8 cellular contexts compared by ENCODE assay signal in genomic region chrX:154457491-154458115, GRCh38. TPM values are rescaled to one million over a fixed set of nuclear protein-coding genes. Genes with fewer than 3 reads are reported as not detected.
DNase-seq lines count a peak whose midpoint lies in the region; ATAC-seq, FAIRE-seq and TF ChIP-seq lines count a peak whose summit lies in the region.

No MANE protein-coding gene starts in this region.

- H3K4me3 ChIP-seq in HL-60 (replicated peaks; ENCODE audit: insufficient read depth, low read length) (peak overlapping the region; percentile 44), bronchial epithelial cell (ENCODE audit: low read depth, low read length) (peak overlapping the region; percentile 71), HepG2 (replicated peaks in 1 of 3; ENCODE audit: insufficient read depth in 1 of 3, low read depth in 2 of 3, low read length in 3 of 3) (peak overlapping the region; percentile 16 to 87 (median 79); a peak in 5 of 6 replicates)

- peak overlapping the region; percentile 73 for H3K4me2 ChIP-seq in HepG2 (ENCODE audit: low read depth, low read length)

- no peaks in the 10 kb centered on the region for H3K9me3 Mint-ChIP-seq in CD4-positive, alpha-beta T cell

- DNase-seq in CD4-positive, alpha-beta T cell = peak in 9 of 10 experiments; percentile 24 to 68 (median 49)
- DNase-seq in HL-60 (ENCODE audit: low read depth in 1 of 2, low spot score in 1 of 2) (no peak), T follicular helper cell (ENCODE audit: low read depth) (peak; percentile 33), bronchial epithelial cell (ENCODE audit: low read depth) (peak; percentile 60), HepG2 (ENCODE audit: low spot score) (no peak), SKM-1 (lab: John Stamatoyannopoulos, UW; ENCODE audit: unreplicated experiment) (no peak)
- DNase-seq in stimulated activated CD8-positive, alpha-beta memory T cell treated with anti-CD3 and anti-CD28 coated beads, Interleukin-4, amount 100 ng/mL, for 48 hours = peak; percentile 58

- no peak for TF ChIP-seq RAD21 in HepG2 (CRISPR knock-in tag; IDR thresholded peaks at IDR 0.05)

- BruUV-seq in HepG2 (replicated peaks; lab: Mats Ljungman, UMichigan) = no TSS peak

- H2AFZ ChIP-seq in HepG2 (ENCODE audit: low read length) = no peak overlapping the region

- no peaks in the 10 kb centered on the region for H3K27me3 ChIP-seq in CD4-positive, alpha-beta T cell (ENCODE audit: control insufficient read depth, insufficient read depth, low read length)
- peaks cover 4% of the 10 kb centered on the region for H3K27me3 ChIP-seq in HL-60 (ENCODE audit: insufficient read depth, poor library complexity, severe bottlenecking)
- H3K27me3 ChIP-seq in bronchial epithelial cell (ENCODE audit: control insufficient read depth, insufficient read depth, low read length) = no peaks in the 10 kb centered on the region
- no peaks in the 10 kb centered on the region for H3K27me3 ChIP-seq in HepG2 (ENCODE audit: control insufficient read depth in 1 of 2, insufficient read depth in 2 of 2, low read length in 2 of 2)

- 6% methylated on average over 17 of the region's 65 CpGs for whole genome bisulfite sequencing in HepG2 (ENCODE audit: low lambda C conversion rate)

- H3K36me3 Mint-ChIP-seq in CD4-positive, alpha-beta T cell (ENCODE audit: low read depth) = peaks cover 17% of the 10 kb centered on the region

- peaks cover 11% of the 10 kb centered on the region for H3K4me1 Mint-ChIP-seq in CD4-positive, alpha-beta T cell (ENCODE audit: low read depth)

- intact Hi-C loops in CD4-positive, alpha-beta T cell (cut with DNase I, micrococcal nuclease) = loop anchor here in 1 of 2 experiments (1.0 to 2.0 kb wide), 3 partner anchors 21 to 33 kb away; partner anchors contain the start of genes GDI1 and SLC10A3
- intact Hi-C loops in HepG2 (cut with micrococcal nuclease; ENCODE audit: unreplicated experiment) = no loop called here

- no peak overlapping the region for H3K27ac ChIP-seq in CD4-positive, alpha-beta T cell (ENCODE audit: low read depth, low read length)
- H3K27ac ChIP-seq in HL-60 (replicated peaks) = no peak overlapping the region
- H3K27ac ChIP-seq in HepG2 (ENCODE audit: extremely low read length, insufficient read depth, low read length) = no peak overlapping the region

- TF ChIP-seq POLR2A in HepG2 (IDR thresholded peaks at IDR 0.05; ENCODE audit: insufficient read depth in 1 of 2, low read depth in 2 of 2, low read length in 2 of 2) = no peak

- peak overlapping the region; percentile 83 for H3K27ac Mint-ChIP-seq in CD4-positive, alpha-beta T cell

- POLR2A ChIA-PET in CD4-positive, alpha-beta T cell (lab: Charles Lee) = interaction anchor here (0.8 to 1.7 kb wide), 7 partner anchors 16 to 59 kb away, joined by 4 to 8 read pairs (median 5); partner anchors contain the start of genes RPL10, SLC10A3 and UBL4A
- POLR2A ChIA-PET in HepG2 (lab: Yijun Ruan, JAX) = interaction anchor here (0.6 to 1.4 kb wide), 5 partner anchors 29 to 87 kb away, joined by 3 to 6 read pairs (median 4); partner anchors contain the start of genes ATP6AP1, RPL10 and SLC10A3

- H3K27me3 Mint-ChIP-seq in CD4-positive, alpha-beta T cell = no peaks in the 10 kb centered on the region

- H3K4me1 ChIP-seq in HepG2 (ENCODE audit: insufficient read depth, low read length) = 0 out of 2 replicates have a peak, but pooled peaks cover 4% of the 10 kb centered on the region

- CTCF ChIA-PET in CD4-positive, alpha-beta T cell (lab: Charles Lee) = no interaction called here
- CTCF ChIA-PET in HepG2 (lab: Yijun Ruan, JAX; ENCODE audit: low intra/inter-chr PET ratio, low total read pairs) = no interaction called here

- peak; percentile 59 for ATAC-seq in CD4-positive, alpha-beta T cell (ENCODE audit: poor library complexity)
- ATAC-seq in GM19452 (IDR thresholded peaks at IDR 0.05; ENCODE audit: unreplicated experiment) = peak; percentile 47
- ATAC-seq in HepG2 = peak; percentile 47

- FAIRE-seq in bronchial epithelial cell (lab: Jason Lieb, UNC) = no peak
- FAIRE-seq in HepG2 (lab: Jason Lieb, UNC) = no peak

- H3K9ac ChIP-seq in HepG2 (ENCODE audit: insufficient read depth, low read depth, low read length) = peak overlapping the region; percentile 74

- TF ChIP-seq EP300 in HepG2 (IDR thresholded peaks at IDR 0.05; ENCODE audit: low read depth in 2 of 2, low read length in 2 of 2) (no peak), HepG2 (CRISPR knock-in tag; IDR thresholded peaks at IDR 0.05; ENCODE audit: borderline replicate concordance) (no peak)

- H3K4me3 Mint-ChIP-seq in CD4-positive, alpha-beta T cell = peak overlapping the region; percentile 92

- H3K9me3 ChIP-seq in CD4-positive, alpha-beta T cell (ENCODE audit: control insufficient read depth, low read length) = no peaks in the 10 kb centered on the region
- H3K9me3 ChIP-seq in HepG2 (ENCODE audit: low read length) = no peaks in the 10 kb centered on the region

- H3K36me3 ChIP-seq in bronchial epithelial cell (ENCODE audit: control insufficient read depth, insufficient read depth, low read length) = peaks cover 6% of the 10 kb centered on the region
- H3K36me3 ChIP-seq in HepG2 (replicated peaks in 1 of 2; ENCODE audit: control insufficient read depth in 1 of 2, insufficient read depth in 2 of 2, low read length in 2 of 2) = peaks cover 0 to 3% of the 10 kb centered on the region in 2 experiments; a peak in 3 of 5 replicates

- no peaks in the 10 kb centered on the region for H4K20me1 ChIP-seq in HepG2 (ENCODE audit: insufficient read depth, low read length)

- peaks cover 9% of the 10 kb centered on the region for H3K79me2 ChIP-seq in HepG2 (ENCODE audit: insufficient read depth, low read length)

- in situ Hi-C loops in HepG2 (cut with HindIII; ENCODE audit: extremely low pct_ligation_motif_present, low pct_unique_long_range_greater_than_20kb) = no loop called here

- no peak for TF ChIP-seq CTCF in CD4-positive, alpha-beta T cell (IDR thresholded peaks at IDR 0.05)
- TF ChIP-seq CTCF in HL-60 (IDR thresholded peaks at IDR 0.05; ENCODE audit: insufficient read depth, low read length) = no peak
- TF ChIP-seq CTCF in bronchial epithelial cell (IDR thresholded peaks at IDR 0.05; ENCODE audit: insufficient read depth, low read length, severe bottlenecking) = no peak
- no peak for TF ChIP-seq CTCF in HepG2 (CRISPR knock-in tag; IDR thresholded peaks at IDR 0.05)

RNA-seq across cellular contexts. Expression of gene PLXNA3, which starts 0.5 kb away (rescaled TPM):
- 10 to 100 TPM; 35.1 to 38.1 TPM for total RNA-seq in CD4-positive, alpha-beta T cell
- 6.1 and 8.7 TPM in 2 replicates for total RNA-seq in bronchial epithelial cell
- total RNA-seq in HepG2 (2016; rRNA removed; fragmentation: Illumina TruSeq; extraction: Trizol) = 0.90 and 5.8 TPM in 2 replicates
- total RNA-seq in HepG2 (2016; cell fraction: cytosol; rRNA removed; fragmentation: Illumina TruSeq; extraction: Trizol; ENCODE audit: low read depth) = 1.4 and 2.4 TPM in 2 replicates
- 1.5 and 4.7 TPM in 2 replicates for total RNA-seq in HepG2 (2016; cell fraction: insoluble cytoplasmic fraction; rRNA removed; fragmentation: Illumina TruSeq; extraction: Trizol)
- total RNA-seq in HepG2 (2016; cell fraction: membrane; rRNA removed; fragmentation: Illumina TruSeq; extraction: Trizol) = 1.5 and 2.0 TPM in 2 replicates
- total RNA-seq in HepG2 (2016; cell fraction: nucleus; rRNA removed; fragmentation: Illumina TruSeq; extraction: Trizol) = 5.8 and 9.4 TPM in 2 replicates
- 20.6 and 26.3 TPM in 2 replicates for polyA plus RNA-seq in HepG2 (2011; rRNA removed)
- polyA plus RNA-seq in HepG2 (2011; cell fraction: cytosol; rRNA removed) = 5.3 and 6.9 TPM in 2 replicates
- polyA plus RNA-seq in HepG2 (2011; cell fraction: nucleus; rRNA removed) = 197 and 290 TPM in 2 replicates
- 15.1 and 20.7 TPM in 2 replicates for polyA plus RNA-seq in HepG2 (2012)
- polyA plus RNA-seq in HepG2 (2016; cell fraction: cytosol; fragmentation: Illumina TruSeq; extraction: Trizol; ENCODE audit: low read depth) = 0.36 and 0.64 TPM in 2 replicates
- 2.1 and 4.1 TPM in 2 replicates for polyA plus RNA-seq in HepG2 (2016; cell fraction: insoluble cytoplasmic fraction; fragmentation: Illumina TruSeq; extraction: Trizol; ENCODE audit: low read depth)
- 1.6 and 2.6 TPM in 2 replicates for polyA plus RNA-seq in HepG2 (2016; cell fraction: membrane; fragmentation: Illumina TruSeq; extraction: Trizol; ENCODE audit: low read depth)
- polyA plus RNA-seq in HepG2 (2016; cell fraction: nucleus; fragmentation: Illumina TruSeq; extraction: Trizol; ENCODE audit: insufficient read depth, low read depth) = 56.9 and 70.7 TPM in 2 replicates
- 13.0 and 37.1 TPM in 2 replicates for polyA minus RNA-seq in HepG2 (2011; rRNA and poly(A)+ RNA removed; ENCODE audit: low replicate concordance)
- 7.5 and 14.2 TPM in 2 replicates for polyA minus RNA-seq in HepG2 (2011; cell fraction: cytosol; rRNA and poly(A)+ RNA removed)
- 36.8 and 42.5 TPM in 2 replicates for polyA minus RNA-seq in HepG2 (2011; cell fraction: nucleus; rRNA and poly(A)+ RNA removed)

RNA-seq across cellular contexts. Expression of gene FAM50A, which starts 13.7 kb away (rescaled TPM):
- total RNA-seq in CD4-positive, alpha-beta T cell = 10 to 100 TPM; 42.3 to 49.4 TPM
- total RNA-seq in bronchial epithelial cell (88.5 and 90.4 TPM in 2 replicates), HepG2 (2016; rRNA removed; fragmentation: Illumina TruSeq; extraction: Trizol) (19.5 and 30.7 TPM in 2 replicates)
- total RNA-seq in HepG2 (2016; cell fraction: cytosol; rRNA removed; fragmentation: Illumina TruSeq; extraction: Trizol; ENCODE audit: low read depth) = 18.5 and 19.1 TPM in 2 replicates
- total RNA-seq in HepG2 (2016; cell fraction: insoluble cytoplasmic fraction; rRNA removed; fragmentation: Illumina TruSeq; extraction: Trizol) = 17.1 and 33.9 TPM in 2 replicates
- 22.2 and 22.4 TPM in 2 replicates for total RNA-seq in HepG2 (2016; cell fraction: membrane; rRNA removed; fragmentation: Illumina TruSeq; extraction: Trizol)
- 17.3 and 21.6 TPM in 2 replicates for total RNA-seq in HepG2 (2016; cell fraction: nucleus; rRNA removed; fragmentation: Illumina TruSeq; extraction: Trizol)
- polyA plus RNA-seq in HepG2 (2011; rRNA removed) = 40.7 and 51.1 TPM in 2 replicates
- polyA plus RNA-seq in HepG2 (2011; cell fraction: cytosol; rRNA removed) = 36.0 and 37.8 TPM in 2 replicates
- polyA plus RNA-seq in HepG2 (2011; cell fraction: nucleus; rRNA removed) = 122 and 133 TPM in 2 replicates
- polyA plus RNA-seq in HepG2 (2012) = 33.3 and 62.2 TPM in 2 replicates
- 26.4 and 26.9 TPM in 2 replicates for polyA plus RNA-seq in HepG2 (2016; cell fraction: cytosol; fragmentation: Illumina TruSeq; extraction: Trizol; ENCODE audit: low read depth)
- polyA plus RNA-seq in HepG2 (2016; cell fraction: insoluble cytoplasmic fraction; fragmentation: Illumina TruSeq; extraction: Trizol; ENCODE audit: low read depth) = 31.3 and 33.6 TPM in 2 replicates
- polyA plus RNA-seq in HepG2 (2016; cell fraction: membrane; fragmentation: Illumina TruSeq; extraction: Trizol; ENCODE audit: low read depth) = 24.8 and 24.9 TPM in 2 replicates
- 55.5 and 66.5 TPM in 2 replicates for polyA plus RNA-seq in HepG2 (2016; cell fraction: nucleus; fragmentation: Illumina TruSeq; extraction: Trizol; ENCODE audit: insufficient read depth, low read depth)
- 21.9 and 63.3 TPM in 2 replicates for polyA minus RNA-seq in HepG2 (2011; rRNA and poly(A)+ RNA removed; ENCODE audit: low replicate concordance)
- polyA minus RNA-seq in HepG2 (2011; cell fraction: cytosol; rRNA and poly(A)+ RNA removed) = 11.7 and 12.1 TPM in 2 replicates
- polyA minus RNA-seq in HepG2 (2011; cell fraction: nucleus; rRNA and poly(A)+ RNA removed) = 22.7 and 43.5 TPM in 2 replicates

RNA-seq across cellular contexts. Expression of gene GDI1, which starts 20.6 kb away (rescaled TPM):
- 100 to 1,000 TPM; 144 to 145 TPM for total RNA-seq in CD4-positive, alpha-beta T cell
- total RNA-seq in bronchial epithelial cell (87.2 and 98.5 TPM in 2 replicates), HepG2 (2016; rRNA removed; fragmentation: Illumina TruSeq; extraction: Trizol) (10.9 and 17.4 TPM in 2 replicates)
- 3.6 and 5.6 TPM in 2 replicates for total RNA-seq in HepG2 (2016; cell fraction: cytosol; rRNA removed; fragmentation: Illumina TruSeq; extraction: Trizol; ENCODE audit: low read depth)
- 8.9 and 16.8 TPM in 2 replicates for total RNA-seq in HepG2 (2016; cell fraction: insoluble cytoplasmic fraction; rRNA removed; fragmentation: Illumina TruSeq; extraction: Trizol)
- 7.5 and 7.6 TPM in 2 replicates for total RNA-seq in HepG2 (2016; cell fraction: membrane; rRNA removed; fragmentation: Illumina TruSeq; extraction: Trizol)
- total RNA-seq in HepG2 (2016; cell fraction: nucleus; rRNA removed; fragmentation: Illumina TruSeq; extraction: Trizol) = 13.9 and 15.7 TPM in 2 replicates
- 105 and 124 TPM in 2 replicates for polyA plus RNA-seq in HepG2 (2011; rRNA removed)
- polyA plus RNA-seq in HepG2 (2011; cell fraction: cytosol; rRNA removed) = 60.1 and 62.5 TPM in 2 replicates
- polyA plus RNA-seq in HepG2 (2011; cell fraction: nucleus; rRNA removed) = 582 and 608 TPM in 2 replicates
- polyA plus RNA-seq in HepG2 (2012) = 57.4 and 84.6 TPM in 2 replicates
- polyA plus RNA-seq in HepG2 (2016; cell fraction: cytosol; fragmentation: Illumina TruSeq; extraction: Trizol; ENCODE audit: low read depth) = 3.7 and 4.3 TPM in 2 replicates
- polyA plus RNA-seq in HepG2 (2016; cell fraction: insoluble cytoplasmic fraction; fragmentation: Illumina TruSeq; extraction: Trizol; ENCODE audit: low read depth) = 14.7 and 19.8 TPM in 2 replicates
- polyA plus RNA-seq in HepG2 (2016; cell fraction: membrane; fragmentation: Illumina TruSeq; extraction: Trizol; ENCODE audit: low read depth) = 8.3 and 8.4 TPM in 2 replicates
- polyA plus RNA-seq in HepG2 (2016; cell fraction: nucleus; fragmentation: Illumina TruSeq; extraction: Trizol; ENCODE audit: insufficient read depth, low read depth) = 82.9 and 93.3 TPM in 2 replicates
- polyA minus RNA-seq in HepG2 (2011; rRNA and poly(A)+ RNA removed; ENCODE audit: low replicate concordance) = 62.2 and 71.5 TPM in 2 replicates
- polyA minus RNA-seq in HepG2 (2011; cell fraction: cytosol; rRNA and poly(A)+ RNA removed) = 25.7 and 26.8 TPM in 2 replicates
- polyA minus RNA-seq in HepG2 (2011; cell fraction: nucleus; rRNA and poly(A)+ RNA removed) = 94.9 and 97.9 TPM in 2 replicates

RNA-seq across cellular contexts. Expression of gene LAGE3, which starts 21.5 kb away (rescaled TPM):
- total RNA-seq in CD4-positive, alpha-beta T cell = 1 to 10 TPM; 5.7 to 6.6 TPM
- total RNA-seq in bronchial epithelial cell (7.2 and 14.7 TPM in 2 replicates), HepG2 (2016; rRNA removed; fragmentation: Illumina TruSeq; extraction: Trizol) (12.7 and 13.0 TPM in 2 replicates)
- total RNA-seq in HepG2 (2016; cell fraction: cytosol; rRNA removed; fragmentation: Illumina TruSeq; extraction: Trizol; ENCODE audit: low read depth) = 13.1 and 15.3 TPM in 2 replicates
- 11.6 and 13.1 TPM in 2 replicates for total RNA-seq in HepG2 (2016; cell fraction: insoluble cytoplasmic fraction; rRNA removed; fragmentation: Illumina TruSeq; extraction: Trizol)
- total RNA-seq in HepG2 (2016; cell fraction: membrane; rRNA removed; fragmentation: Illumina TruSeq; extraction: Trizol) = 15.6 and 16.5 TPM in 2 replicates
- 4.3 and 4.5 TPM in 2 replicates for total RNA-seq in HepG2 (2016; cell fraction: nucleus; rRNA removed; fragmentation: Illumina TruSeq; extraction: Trizol)
- 7.6 and 10.0 TPM in 2 replicates for polyA plus RNA-seq in HepG2 (2011; rRNA removed)
- 7.3 and 14.8 TPM in 2 replicates for polyA plus RNA-seq in HepG2 (2011; cell fraction: cytosol; rRNA removed)
- polyA plus RNA-seq in HepG2 (2011; cell fraction: nucleus; rRNA removed) = 4.4 and 4.8 TPM in 2 replicates
- 6.6 and 7.8 TPM in 2 replicates for polyA plus RNA-seq in HepG2 (2012)
- polyA plus RNA-seq in HepG2 (2016; cell fraction: cytosol; fragmentation: Illumina TruSeq; extraction: Trizol; ENCODE audit: low read depth) = 14.7 and 17.5 TPM in 2 replicates
- 13.0 and 13.7 TPM in 2 replicates for polyA plus RNA-seq in HepG2 (2016; cell fraction: insoluble cytoplasmic fraction; fragmentation: Illumina TruSeq; extraction: Trizol; ENCODE audit: low read depth)
- 12.6 and 15.5 TPM in 2 replicates for polyA plus RNA-seq in HepG2 (2016; cell fraction: membrane; fragmentation: Illumina TruSeq; extraction: Trizol; ENCODE audit: low read depth)
- polyA plus RNA-seq in HepG2 (2016; cell fraction: nucleus; fragmentation: Illumina TruSeq; extraction: Trizol; ENCODE audit: insufficient read depth, low read depth) = 5.3 and 9.9 TPM in 2 replicates
- 5.9 and 21.7 TPM in 2 replicates for polyA minus RNA-seq in HepG2 (2011; rRNA and poly(A)+ RNA removed; ENCODE audit: low replicate concordance)
- 2.9 and 3.0 TPM in 2 replicates for polyA minus RNA-seq in HepG2 (2011; cell fraction: cytosol; rRNA and poly(A)+ RNA removed)
- 0.90 TPM in 1 of 2 replicates, not detected in the other for polyA minus RNA-seq in HepG2 (2011; cell fraction: nucleus; rRNA and poly(A)+ RNA removed)

RNA-seq across cellular contexts. Expression of gene UBL4A, which starts 28.8 kb away (rescaled TPM):
- 1 to 10 TPM; 6.6 to 8.9 TPM for total RNA-seq in CD4-positive, alpha-beta T cell
- total RNA-seq in bronchial epithelial cell (36.6 and 59.2 TPM in 2 replicates), HepG2 (2016; rRNA removed; fragmentation: Illumina TruSeq; extraction: Trizol) (25.5 and 29.1 TPM in 2 replicates)
- total RNA-seq in HepG2 (2016; cell fraction: cytosol; rRNA removed; fragmentation: Illumina TruSeq; extraction: Trizol; ENCODE audit: low read depth) = 11.4 and 12.2 TPM in 2 replicates
- 26.5 and 28.9 TPM in 2 replicates for total RNA-seq in HepG2 (2016; cell fraction: insoluble cytoplasmic fraction; rRNA removed; fragmentation: Illumina TruSeq; extraction: Trizol)
- total RNA-seq in HepG2 (2016; cell fraction: membrane; rRNA removed; fragmentation: Illumina TruSeq; extraction: Trizol) = 32.1 and 33.9 TPM in 2 replicates
- total RNA-seq in HepG2 (2016; cell fraction: nucleus; rRNA removed; fragmentation: Illumina TruSeq; extraction: Trizol) = 10.4 and 12.9 TPM in 2 replicates
- polyA plus RNA-seq in HepG2 (2011; rRNA removed) = 16.8 and 21.7 TPM in 2 replicates
- polyA plus RNA-seq in HepG2 (2011; cell fraction: cytosol; rRNA removed) = 20.9 and 32.4 TPM in 2 replicates
- 11.5 and 13.8 TPM in 2 replicates for polyA plus RNA-seq in HepG2 (2011; cell fraction: nucleus; rRNA removed)
- polyA plus RNA-seq in HepG2 (2012) = 14.3 and 16.6 TPM in 2 replicates
- 12.8 and 14.0 TPM in 2 replicates for polyA plus RNA-seq in HepG2 (2016; cell fraction: cytosol; fragmentation: Illumina TruSeq; extraction: Trizol; ENCODE audit: low read depth)
- 21.9 and 28.0 TPM in 2 replicates for polyA plus RNA-seq in HepG2 (2016; cell fraction: insoluble cytoplasmic fraction; fragmentation: Illumina TruSeq; extraction: Trizol; ENCODE audit: low read depth)
- 24.6 and 26.6 TPM in 2 replicates for polyA plus RNA-seq in HepG2 (2016; cell fraction: membrane; fragmentation: Illumina TruSeq; extraction: Trizol; ENCODE audit: low read depth)
- 17.4 and 20.6 TPM in 2 replicates for polyA plus RNA-seq in HepG2 (2016; cell fraction: nucleus; fragmentation: Illumina TruSeq; extraction: Trizol; ENCODE audit: insufficient read depth, low read depth)
- polyA minus RNA-seq in HepG2 (2011; rRNA and poly(A)+ RNA removed; ENCODE audit: low replicate concordance) = 32.9 and 96.4 TPM in 2 replicates
- polyA minus RNA-seq in HepG2 (2011; cell fraction: cytosol; rRNA and poly(A)+ RNA removed) = 13.2 and 18.6 TPM in 2 replicates
- 3.0 and 4.6 TPM in 2 replicates for polyA minus RNA-seq in HepG2 (2011; cell fraction: nucleus; rRNA and poly(A)+ RNA removed)

Comparison
In these comparisons a context has a peak if more than half of its experiments do, and no peak if none do; other contexts are left out.
1. DNase-seq: peak in CD4-positive, alpha-beta T cell (9 of 10), T follicular helper cell (single experiment), bronchial epithelial cell (single experiment) and stimulated activated CD8-positive, alpha-beta memory T cell treated with anti-CD3 and anti-CD28 coated beads, Interleukin-4, amount 100 ng/mL, for 48 hours (single experiment); none in HL-60 (0 of 2), HepG2 (single experiment) and SKM-1 (single experiment).
2. Peak in every context shown above with its lines, with median percentiles within 50 percentile points of each other: ATAC-seq and H3K4me3 ChIP-seq.